1 cellular context compared by ENCODE assay signal in the genomic region with DNA sequence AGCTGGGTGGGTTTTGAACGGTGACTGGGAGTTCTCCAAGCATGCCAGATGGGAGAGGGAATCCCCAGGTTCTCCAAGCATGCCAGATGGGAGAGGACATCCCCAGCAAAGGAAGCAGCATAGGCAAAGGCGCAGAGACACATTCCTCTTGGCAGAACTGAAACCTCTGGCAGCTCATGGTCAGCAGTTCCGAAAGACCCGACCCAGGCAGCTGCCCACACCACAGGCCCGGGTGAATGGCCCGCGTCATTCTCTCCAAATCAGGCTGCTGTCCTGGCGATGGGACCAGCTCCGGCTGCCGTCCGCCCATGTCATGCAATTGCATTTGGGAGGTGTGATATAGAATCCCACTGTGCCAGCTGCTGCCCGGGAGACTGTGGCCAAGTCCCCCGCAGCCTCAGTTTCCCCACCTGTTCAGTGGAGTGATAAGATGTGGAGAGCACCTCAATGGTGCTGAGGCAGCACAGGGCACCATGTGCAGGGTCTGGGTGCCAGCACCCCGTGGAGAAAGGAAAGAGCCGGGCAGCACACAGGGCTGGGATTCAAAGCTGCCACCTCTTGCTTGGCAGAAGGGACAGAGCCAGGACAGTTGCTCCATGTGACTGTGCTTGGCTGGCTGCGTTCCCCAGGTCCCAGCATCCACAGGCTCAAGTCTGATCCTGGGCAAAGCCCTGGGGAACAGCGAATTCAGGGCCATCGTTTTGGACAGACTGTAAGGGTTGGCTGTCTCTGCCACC.
TF ChIP-seq lines count a peak whose summit lies in the region.

No MANE protein-coding gene starts in this region.

TF ChIP-seq in IMR-90, 13 proteins besides CTCF, POLR2A, EP300 and RAD21 (continued from another document):
- TF ChIP-seq CEBPB (IDR thresholded peaks at IDR 0.05; ENCODE audit: low read depth, low read length) (no peak), CHD1 (IDR thresholded peaks at IDR 0.05; ENCODE audit: low read depth, low read length) (no peak), NFE2L2 (IDR thresholded peaks at IDR 0.05; ENCODE audit: low read depth, low read length) (no peak), MXI1 (IDR thresholded peaks at IDR 0.05; ENCODE audit: borderline replicate concordance, low read depth, low read length) (no peak)
- TF ChIP-seq, protein P1, sequence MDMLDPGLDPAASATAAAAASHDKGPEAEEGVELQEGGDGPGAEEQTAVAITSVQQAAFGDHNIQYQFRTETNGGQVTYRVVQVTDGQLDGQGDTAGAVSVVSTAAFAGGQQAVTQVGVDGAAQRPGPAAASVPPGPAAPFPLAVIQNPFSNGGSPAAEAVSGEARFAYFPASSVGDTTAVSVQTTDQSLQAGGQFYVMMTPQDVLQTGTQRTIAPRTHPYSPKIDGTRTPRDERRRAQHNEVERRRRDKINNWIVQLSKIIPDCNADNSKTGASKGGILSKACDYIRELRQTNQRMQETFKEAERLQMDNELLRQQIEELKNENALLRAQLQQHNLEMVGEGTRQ (IDR thresholded peaks at IDR 0.05; ENCODE audit: low read depth, low read length), result no peak
